Comparison of ENCODE assay signal across 32 cellular contexts in genomic region chr11:85517272-85517671, GRCh38.
"Had no signal": no experiment of that assay in that cellular context is flagged by ENCODE, and none has a peak within 500 bp of the region (broad histone marks: within the 10 kb centered on the region; RNA-seq: fewer than 3 reads in every experiment).

No MANE protein-coding gene starts in this region.

- H3K9me3 ChIP-seq: pancreas, prostate gland, upper lobe of right lung had no signal

- FAIRE-seq: endothelial cell of umbilical vein, keratinocyte, pancreas, small intestine had no signal

- H3K36me3 ChIP-seq: breast epithelium, pancreas, prostate gland, sigmoid colon, stomach, suprapubic skin, upper lobe of right lung had no signal

- H3K4me1 ChIP-seq: breast epithelium, pancreas, prostate gland, stomach, suprapubic skin, tibial artery, upper lobe of right lung had no signal

- H3K27me3 ChIP-seq: breast epithelium, pancreas, sigmoid colon, stomach, suprapubic skin, tibial artery, upper lobe of right lung had no signal

- H3K27ac ChIP-seq: breast epithelium, pancreas, prostate gland, sigmoid colon, stomach, suprapubic skin, tibial artery, upper lobe of right lung had no signal

- DNase-seq: activated CD4-positive, alpha-beta T cell treated with anti-CD3 and anti-CD28 coated beads for 36 hours; activated CD4-positive, CD25-positive, alpha-beta regulatory T cell; activated CD8-positive, alpha-beta memory T cell treated with anti-CD3 and anti-CD28 coated beads, Interleukin-2, amount 10 ng/mL, durations not matched to agents 7 days and 5 days; activated CD8-positive, alpha-beta T cell treated with anti-CD3 and anti-CD28 coated beads, Interleukin-2, amount 10 ng/mL, durations not matched to agents 7 days and 5 days; activated naive CD4-positive, alpha-beta T cell; activated T-cell treated with anti-CD3 and anti-CD28 coated beads for 4 hours; activated T-cell treated with anti-CD3 and anti-CD28 coated beads, Interleukin-2, amount 50 U/mL, for 72 hours; central memory CD4-positive, alpha-beta T cell; head of caudate nucleus; hippocampal formation; left cardiac atrium; midbrain; naive thymus-derived CD8-positive, alpha-beta T cell; nucleus accumbens; pancreas; retina; sigmoid colon; small intestine; stimulated activated CD4-positive, alpha-beta T cell treated with anti-CD3 and anti-CD28 coated beads, Interleukin-1b, Interleukin-23, amount 100 ng/mL, for 48 hours; stimulated activated CD4-positive, alpha-beta T cell treated with anti-CD3 and anti-CD28 coated beads, Interleukin-4, amount 100 ng/mL, for 4 hours; stimulated activated CD8-positive, alpha-beta memory T cell treated with anti-CD3 and anti-CD28 coated beads, Interleukin-4, amount 100 ng/mL, for 48 hours; stimulated activated naive B cell treated with anti-CD40 and anti-IgM and Interleukin-4, amounts not matched to agents 10 μg/mL and 1 μg/mL and 100 μg/mL, for 72 hours; stomach; T1000; tibial artery; upper lobe of right lung had no signal

- H3K4me3 ChIP-seq: breast epithelium, pancreas, prostate gland, sigmoid colon, stomach, suprapubic skin, tibial artery, upper lobe of right lung had no signal

- ATAC-seq: activated CD4-positive, alpha-beta T cell treated with anti-CD3 and anti-CD28 coated beads for 36 hours; activated CD8-positive, alpha-beta memory T cell treated with anti-CD3 and anti-CD28 coated beads, Interleukin-2, amount 10 ng/mL, durations not matched to agents 7 days and 5 days; activated CD8-positive, alpha-beta T cell treated with anti-CD3 and anti-CD28 coated beads, Interleukin-2, amount 10 ng/mL, durations not matched to agents 7 days and 5 days; activated naive CD4-positive, alpha-beta T cell treated with anti-CD3 and anti-CD28 coated beads, Interleukin-2, amount 50 U/mL, for 72 hours; activated T-cell treated with anti-CD3 and anti-CD28 coated beads, Interleukin-2, amount 50 U/mL, for 72 hours; left cardiac atrium; naive thymus-derived CD8-positive, alpha-beta T cell; pancreas; upper lobe of right lung had no signal
